In the genomic region with DNA sequence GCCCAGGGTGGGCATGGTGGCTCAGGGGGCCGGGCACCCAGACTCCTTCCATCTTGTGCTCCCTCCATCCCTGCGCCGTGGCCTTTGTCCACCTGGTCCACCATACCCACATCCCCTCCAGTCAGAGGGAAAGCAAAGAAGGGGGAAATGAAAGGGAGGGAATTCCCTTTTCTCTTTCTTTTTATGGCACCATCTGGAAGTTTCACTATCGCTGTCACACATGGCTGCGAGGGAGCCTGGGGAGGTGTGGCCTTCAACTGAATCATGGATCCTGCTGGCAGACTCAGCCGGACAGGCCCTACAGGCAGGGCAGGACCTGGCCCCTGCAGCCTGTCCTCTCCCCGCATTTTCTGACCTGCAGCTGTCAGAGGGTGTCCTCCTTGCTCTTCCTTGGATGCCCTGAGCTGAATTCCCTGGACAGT, we compare ENCODE assay signal across 9 cellular contexts. TPM values are rescaled to one million over a fixed set of nuclear protein-coding genes. Genes with fewer than 3 reads are reported as not detected.
DNase-seq lines count a peak whose midpoint lies in the region; ATAC-seq lines count a peak whose summit lies in the region.
"Had no signal": no experiment of that assay in that cellular context is flagged by ENCODE, and none has a peak within 500 bp of the region (broad histone marks: within the 10 kb centered on the region; RNA-seq: fewer than 3 reads in every experiment).

No MANE protein-coding gene starts in this region.

- no peaks in the 10 kb centered on the region for H3K36me3 Mint-ChIP-seq in activated CD4-positive, alpha-beta T cell treated with anti-CD3 and anti-CD28 coated beads, Interleukin-2, amount 10 ng/mL, durations not matched to agents 24 days and 14 days (ENCODE audit: low read depth)

- H3K27ac ChIP-seq in BLaER1 treated with 17β-estradiol and CSF1 and Interleukin-3, amounts not matched to agents 10 nM and 100 nM = peak overlapping the region in 8 of 11 experiments; percentile 7 to 69 (median 60); a peak in 12 of 22 replicates

- no peaks in the 10 kb centered on the region for H3K27me3 Mint-ChIP-seq in activated CD4-positive, alpha-beta T cell treated with anti-CD3 and anti-CD28 coated beads, Interleukin-2, amount 10 ng/mL, durations not matched to agents 24 days and 14 days

- H3K4me2 ChIP-seq in BLaER1 treated with 17β-estradiol and CSF1 and Interleukin-3, amounts not matched to agents 10 nM and 100 nM = peak overlapping the region; percentile 56 to 92 (median 69)

- H3K36me3 ChIP-seq in BLaER1 treated with 17β-estradiol and CSF1 and Interleukin-3, amounts not matched to agents 10 nM and 100 nM = no peaks in the 10 kb centered on the region

- H3K9me3 ChIP-seq in BLaER1 treated with 17β-estradiol and CSF1 and Interleukin-3, amounts not matched to agents 10 nM and 100 nM (replicated peaks in 1 of 11) = no peaks in the 10 kb centered on the region

- H3K9me3 Mint-ChIP-seq in activated CD4-positive, alpha-beta T cell treated with anti-CD3 and anti-CD28 coated beads, Interleukin-2, amount 10 ng/mL, durations not matched to agents 24 days and 14 days = no peaks in the 10 kb centered on the region

- DNase-seq in RPMI8226 = peak; percentile 59
- peak; percentile 47 for DNase-seq in iris pigment epithelial cell (ENCODE audit: low read depth)
- no peak for DNase-seq in T1000 (lab: John Stamatoyannopoulos, UW)
- DNase-seq in NCI-H2171 treated with DMSO at 0.1 percent for 48 hours (lab: John Stamatoyannopoulos, UW) = no peak
- no peak for DNase-seq in activated CD4-positive, alpha-beta T cell treated with anti-CD3 and anti-CD28 coated beads, Interleukin-2, amount 10 ng/mL, durations not matched to agents 24 days and 14 days
- DNase-seq: amygdala had no signal

- peaks cover 7% of the 10 kb centered on the region for H3K4me1 Mint-ChIP-seq in activated CD4-positive, alpha-beta T cell treated with anti-CD3 and anti-CD28 coated beads, Interleukin-2, amount 10 ng/mL, durations not matched to agents 24 days and 14 days

- H4K20me1 ChIP-seq in BLaER1 treated with 17β-estradiol and CSF1 and Interleukin-3, amounts not matched to agents 10 nM and 100 nM = no peaks in the 10 kb centered on the region

- peak overlapping the region in 5 of 11 experiments; percentile 15 to 38 (median 24); a peak in 4 of 22 replicates for H3K9ac ChIP-seq in BLaER1 treated with 17β-estradiol and CSF1 and Interleukin-3, amounts not matched to agents 10 nM and 100 nM

- no peak overlapping the region for H3K4me3 Mint-ChIP-seq in activated CD4-positive, alpha-beta T cell treated with anti-CD3 and anti-CD28 coated beads, Interleukin-2, amount 10 ng/mL, durations not matched to agents 24 days and 14 days

- intact Hi-C loops in activated CD4-positive, alpha-beta T cell treated with anti-CD3 and anti-CD28 coated beads, Interleukin-2, amount 10 ng/mL, durations not matched to agents 24 days and 14 days (cut with micrococcal nuclease) = no loop called here

- no peaks in the 10 kb centered on the region for H3K27me3 ChIP-seq in BLaER1 treated with 17β-estradiol and CSF1 and Interleukin-3, amounts not matched to agents 10 nM and 100 nM

- ATAC-seq in GM21447 (IDR thresholded peaks at IDR 0.05; ENCODE audit: unreplicated experiment) (peak; percentile 46), GM18858 (IDR thresholded peaks at IDR 0.05; ENCODE audit: unreplicated experiment) (no peak)

- no peak overlapping the region for H3K4me3 ChIP-seq in BLaER1 treated with 17β-estradiol and CSF1 and Interleukin-3, amounts not matched to agents 10 nM and 100 nM

- peaks cover 48 to 90% (median 73%) of the 10 kb centered on the region in 10 experiments for H3K4me1 ChIP-seq in BLaER1 treated with 17β-estradiol and CSF1 and Interleukin-3, amounts not matched to agents 10 nM and 100 nM

- no peak overlapping the region for H3K27ac Mint-ChIP-seq in activated CD4-positive, alpha-beta T cell treated with anti-CD3 and anti-CD28 coated beads, Interleukin-2, amount 10 ng/mL, durations not matched to agents 24 days and 14 days

RNA-seq across cellular contexts. Expression of a gene that starts 6.2 kb away (rescaled TPM):
- total RNA-seq in activated CD4-positive, alpha-beta T cell treated with anti-CD3 and anti-CD28 coated beads, Interleukin-2, amount 10 ng/mL, durations not matched to agents 24 days and 14 days = not detected in 2 replicates

Comparison
In these comparisons a context has a peak if more than half of its experiments do, and no peak if none do; other contexts are left out.
1. DNase-seq: peak in RPMI8226 (single experiment) and iris pigment epithelial cell (single experiment); none in T1000 (single experiment), NCI-H2171 treated with DMSO at 0.1 percent for 48 hours (single experiment) and activated CD4-positive, alpha-beta T cell treated with anti-CD3 and anti-CD28 coated beads, Interleukin-2, amount 10 ng/mL, durations not matched to agents 24 days and 14 days (single experiment).